ENCODE assay signal across 1 cellular context in the genomic region with DNA sequence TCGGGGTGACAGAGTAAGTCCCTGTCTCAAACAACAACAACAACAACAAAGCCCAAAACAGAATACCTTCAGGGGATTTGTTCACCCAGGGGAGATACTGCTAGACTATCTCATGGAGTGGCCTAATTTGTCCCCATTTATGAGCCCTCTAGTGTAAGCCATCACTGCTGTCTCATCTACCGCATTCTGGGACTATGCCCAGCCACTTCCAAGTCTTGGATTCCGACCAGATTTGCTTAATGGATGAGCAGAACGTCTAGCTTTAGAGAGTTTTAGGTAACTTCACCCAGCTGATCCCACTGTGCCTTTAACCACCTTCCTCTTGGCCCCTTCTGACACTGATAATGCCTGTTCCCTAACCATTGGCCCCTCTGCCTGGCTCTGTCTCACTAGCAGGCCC.
TF ChIP-seq lines count a peak whose summit lies in the region.

No MANE protein-coding gene starts in this region.

TF ChIP-seq in A549, 52 proteins besides CTCF, POLR2A, EP300 and RAD21 (continued from another document):
- TF ChIP-seq, protein P1, sequence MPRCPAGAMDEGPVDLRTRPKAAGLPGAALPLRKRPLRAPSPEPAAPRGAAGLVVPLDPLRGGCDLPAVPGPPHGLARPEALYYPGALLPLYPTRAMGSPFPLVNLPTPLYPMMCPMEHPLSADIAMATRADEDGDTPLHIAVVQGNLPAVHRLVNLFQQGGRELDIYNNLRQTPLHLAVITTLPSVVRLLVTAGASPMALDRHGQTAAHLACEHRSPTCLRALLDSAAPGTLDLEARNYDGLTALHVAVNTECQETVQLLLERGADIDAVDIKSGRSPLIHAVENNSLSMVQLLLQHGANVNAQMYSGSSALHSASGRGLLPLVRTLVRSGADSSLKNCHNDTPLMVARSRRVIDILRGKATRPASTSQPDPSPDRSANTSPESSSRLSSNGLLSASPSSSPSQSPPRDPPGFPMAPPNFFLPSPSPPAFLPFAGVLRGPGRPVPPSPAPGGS (IDR thresholded peaks at IDR 0.05) = no peak
- TF ChIP-seq HOXB13 (CRISPR knock-in tag; IDR thresholded peaks at IDR 0.05; ENCODE audit: low read depth) (no peak), FOSL2 (IDR thresholded peaks at IDR 0.05) (no peak), FOSL2 (CRISPR knock-in tag; IDR thresholded peaks at IDR 0.05) (no peak), NFE2L2 (conservative IDR thresholded peaks at IDR 0.05; ENCODE audit: low read length) (no peak)
- TF ChIP-seq, protein P2, sequence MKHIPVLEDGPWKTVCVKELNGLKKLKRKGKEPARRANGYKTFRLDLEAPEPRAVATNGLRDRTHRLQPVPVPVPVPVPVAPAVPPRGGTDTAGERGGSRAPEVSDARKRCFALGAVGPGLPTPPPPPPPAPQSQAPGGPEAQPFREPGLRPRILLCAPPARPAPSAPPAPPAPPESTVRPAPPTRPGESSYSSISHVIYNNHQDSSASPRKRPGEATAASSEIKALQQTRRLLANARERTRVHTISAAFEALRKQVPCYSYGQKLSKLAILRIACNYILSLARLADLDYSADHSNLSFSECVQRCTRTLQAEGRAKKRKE (CRISPR knock-in tag; IDR thresholded peaks at IDR 0.05; ENCODE audit: low read depth) = no peak
